17 cellular contexts compared by ENCODE assay signal in the genomic region with DNA sequence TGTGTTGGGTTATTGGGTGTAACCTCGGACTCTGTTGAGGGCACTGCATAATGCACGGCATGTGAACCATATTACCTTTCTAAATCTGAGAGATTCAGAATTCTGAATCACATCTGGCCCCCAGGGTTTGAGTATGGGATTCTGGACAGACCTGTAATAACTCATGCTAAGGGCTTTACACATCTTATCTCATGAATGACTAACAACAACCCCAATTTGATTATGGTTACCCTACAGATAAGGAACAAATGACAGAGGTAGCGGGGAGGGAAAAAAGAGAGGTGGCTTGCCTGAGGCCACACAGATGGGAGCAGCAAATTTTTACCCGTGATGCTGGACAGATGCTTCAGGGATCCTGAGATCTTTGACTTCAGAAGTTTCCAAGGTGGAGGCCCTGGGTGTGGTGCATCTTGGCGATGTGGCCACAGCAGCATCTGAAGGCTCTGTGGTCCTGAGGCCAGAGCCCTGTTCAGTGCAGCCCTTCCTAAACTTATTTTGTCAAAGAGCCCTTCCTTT. TPM values are rescaled to one million over a fixed set of nuclear protein-coding genes. Genes with fewer than 3 reads are reported as not detected.
DNase-seq lines count a peak whose midpoint lies in the region; ATAC-seq, FAIRE-seq and TF ChIP-seq lines count a peak whose summit lies in the region.
"Had no signal": no experiment of that assay in that cellular context is flagged by ENCODE, and none has a peak within 500 bp of the region (broad histone marks: within the 10 kb centered on the region; RNA-seq: fewer than 3 reads in every experiment).

No MANE protein-coding gene starts in this region.

- TF ChIP-seq CTCF in SK-N-SH (IDR thresholded peaks at IDR 0.05) (no peak), K562 (IDR thresholded peaks at IDR 0.05 in 2 of 3, conservative IDR thresholded peaks at IDR 0.05 in 1 of 3; ENCODE audit: insufficient read depth in 2 of 3, low read depth in 1 of 3, low read length in 3 of 3) (no peak), coronary artery (IDR thresholded peaks at IDR 0.05) (no peak), dorsolateral prefrontal cortex (IDR thresholded peaks at IDR 0.05 in 54 of 56, conservative IDR thresholded peaks at IDR 0.05 in 2 of 56; ENCODE audit: low read depth in 1 of 56, partially characterized antibody in 56 of 56) (no peak)

- H4K20me1 ChIP-seq in SK-N-SH (ENCODE audit: insufficient read depth), result no peaks in the 10 kb centered on the region
- no peaks in the 10 kb centered on the region for H4K20me1 ChIP-seq in K562 (replicated peaks; ENCODE audit: control insufficient read depth, insufficient read depth, low read length)
- H4K20me1 ChIP-seq: BLaER1 treated with 17β-estradiol and CSF1 and Interleukin-3, amounts not matched to agents 10 nM and 100 nM had no signal

- H3K9me2 ChIP-seq in SK-N-SH, result no peaks in the 10 kb centered on the region

- H3K4me1 ChIP-seq in SK-N-SH (ENCODE audit: control insufficient read depth in 1 of 2, insufficient read depth in 2 of 2, low read depth in 1 of 2, low read length in 1 of 2) (peaks cover 0 to 20% of the 10 kb centered on the region in 2 experiments; a peak in 2 of 4 replicates), K562 (replicated peaks in 1 of 2; ENCODE audit: control insufficient read depth in 2 of 2, insufficient read depth in 2 of 2, low read length in 2 of 2) (peaks cover 3 to 7% of the 10 kb centered on the region in 2 experiments; a peak in 2 of 5 replicates), mesendoderm (ENCODE audit: control insufficient read depth, low read depth, low read length) (peaks cover 4% of the 10 kb centered on the region)

- H3K27ac ChIP-seq in KOPT-K1 (ENCODE audit: low read depth, low read length, poor library complexity, severe bottlenecking) (peak overlapping the region; percentile 70), SK-N-SH (ENCODE audit: low read depth in 2 of 2, low read length in 1 of 2) (no peak overlapping the region; a peak in 1 of 4 replicates), K562 (ENCODE audit: extremely low read depth, low read depth, low read length) (no peak overlapping the region), mesendoderm (ENCODE audit: low read depth, low read length) (no peak overlapping the region), coronary artery (no peak overlapping the region), dorsolateral prefrontal cortex (no peak overlapping the region)
- H3K27ac ChIP-seq: BLaER1 treated with 17β-estradiol and CSF1 and Interleukin-3, amounts not matched to agents 10 nM and 100 nM; GM23248; HL-60 had no signal

- H4K8ac ChIP-seq in mesendoderm (ENCODE audit: low read depth, low read length), result no peak overlapping the region

- BruUV-seq in K562 (replicated peaks; lab: Mats Ljungman, UMichigan), result no TSS peak

- H2BK120ac ChIP-seq in mesendoderm (ENCODE audit: low read depth, low read length), result no peak overlapping the region

- H3K9ac ChIP-seq in SK-N-SH, result no peak overlapping the region
- H3K9ac ChIP-seq in K562 (ENCODE audit: insufficient read depth in 1 of 2, low read depth in 2 of 2, low read length in 2 of 2), result no peak overlapping the region
- H3K9ac ChIP-seq in mesendoderm (ENCODE audit: low read length), result no peak overlapping the region
- H3K9ac ChIP-seq: BLaER1 treated with 17β-estradiol and CSF1 and Interleukin-3, amounts not matched to agents 10 nM and 100 nM; GM23248 had no signal

- H3K4me2 ChIP-seq in SK-N-SH (no peak overlapping the region), K562 (ENCODE audit: insufficient read depth, low read length) (no peak overlapping the region), mesendoderm (ENCODE audit: low read length) (no peak overlapping the region)

- H3K4me3 Mint-ChIP-seq in stimulated activated effector memory CD8-positive, alpha-beta T cell treated with anti-CD3 and anti-CD28 coated beads, Interleukin-12 subunit alpha, Interleukin-12 subunit beta, amount 100 ng/mL, for 72 hours, result no peak overlapping the region
- H3K4me3 Mint-ChIP-seq: CD4-positive, alpha-beta T cell had no signal

- H3K27me3 ChIP-seq in SK-N-SH (ENCODE audit: insufficient read depth) (no peaks in the 10 kb centered on the region), K562 (ENCODE audit: control insufficient read depth in 2 of 2, insufficient read depth in 2 of 2, low read length in 2 of 2) (peaks cover 9 to 36% of the 10 kb centered on the region in 2 experiments; a peak in 3 of 5 replicates), mesendoderm (ENCODE audit: insufficient read depth, low read length, poor library complexity) (no peaks in the 10 kb centered on the region), dorsolateral prefrontal cortex (no peaks in the 10 kb centered on the region)
- H3K27me3 ChIP-seq: BLaER1 treated with 17β-estradiol and CSF1 and Interleukin-3, amounts not matched to agents 10 nM and 100 nM had no signal

- H3K9me3 ChIP-seq in KOPT-K1 (ENCODE audit: insufficient read depth, low read length, poor library complexity, severe bottlenecking), result no peaks in the 10 kb centered on the region
- no peaks in the 10 kb centered on the region for H3K9me3 ChIP-seq in SK-N-SH
- H3K9me3 ChIP-seq in K562 (replicated peaks; ENCODE audit: control insufficient read depth, insufficient read depth, low read depth, low read length), result no peaks in the 10 kb centered on the region

- ATAC-seq in K562, result peak; percentile 20; the same call in 2 of the 3 replicates
- ATAC-seq in stimulated activated effector memory CD8-positive, alpha-beta T cell treated with anti-CD3 and anti-CD28 coated beads, Interleukin-12 subunit alpha, Interleukin-12 subunit beta, amount 100 ng/mL, for 72 hours, result no peak
- ATAC-seq: HCT116 had no signal

- 12% methylated on average over 5 of the region's 5 CpGs for WGBS in SK-N-SH (ENCODE audit: low lambda C conversion rate)
- 0% methylated on average over 5 of the region's 5 CpGs for WGBS in K562 (ENCODE audit: insufficient coverage, low coverage, missing lambda C conversion rate)
- no CpG with 5 or more reads among the region's 5 CpGs for WGBS in mesendoderm (ENCODE audit: extremely low coverage, insufficient coverage, low lambda C conversion rate)

- peaks cover 9% of the 10 kb centered on the region for H3K4me1 Mint-ChIP-seq in stimulated activated effector memory CD8-positive, alpha-beta T cell treated with anti-CD3 and anti-CD28 coated beads, Interleukin-12 subunit alpha, Interleukin-12 subunit beta, amount 100 ng/mL, for 72 hours

- no peaks in the 10 kb centered on the region for H3K36me3 Mint-ChIP-seq in stimulated activated effector memory CD8-positive, alpha-beta T cell treated with anti-CD3 and anti-CD28 coated beads, Interleukin-12 subunit alpha, Interleukin-12 subunit beta, amount 100 ng/mL, for 72 hours

- H2BK15ac ChIP-seq in mesendoderm (replicated peaks; ENCODE audit: low read depth), result no peak overlapping the region

- no peak overlapping the region for H3K56ac ChIP-seq in mesendoderm (ENCODE audit: low read length)

- H3K9me3 Mint-ChIP-seq in stimulated activated effector memory CD8-positive, alpha-beta T cell treated with anti-CD3 and anti-CD28 coated beads, Interleukin-12 subunit alpha, Interleukin-12 subunit beta, amount 100 ng/mL, for 72 hours, result no peaks in the 10 kb centered on the region
- H3K9me3 Mint-ChIP-seq: CD4-positive, alpha-beta T cell had no signal

- peak; percentile 87 for DNase-seq in SK-N-SH
- peak in 1 of 4 experiments; percentile 21 for DNase-seq in K562 (ENCODE audit: extremely low read depth in 1 of 4, low spot score in 3 of 4)
- DNase-seq in mesendoderm, result peak; percentile 41
- no peak for DNase-seq in stimulated activated effector memory CD8-positive, alpha-beta T cell treated with anti-CD3 and anti-CD28 coated beads, Interleukin-12 subunit alpha, Interleukin-12 subunit beta, amount 100 ng/mL, for 72 hours (ENCODE audit: low spot score in 2 of 2)
- no peak for DNase-seq in coronary artery (ENCODE audit: low spot score)
- DNase-seq in ACHN, result no peak
- no peak for DNase-seq in dorsolateral prefrontal cortex
- DNase-seq: AML-193; Calu3; CD4-positive, alpha-beta T cell; DMS 273 treated with DMSO at 0.1 percent for 48 hours had no signal

- no peaks in the 10 kb centered on the region for H3K9me1 ChIP-seq in K562 (ENCODE audit: control insufficient read depth, insufficient read depth, low read length)

- H3K27ac Mint-ChIP-seq in stimulated activated effector memory CD8-positive, alpha-beta T cell treated with anti-CD3 and anti-CD28 coated beads, Interleukin-12 subunit alpha, Interleukin-12 subunit beta, amount 100 ng/mL, for 72 hours, result no peak overlapping the region
- H3K27ac Mint-ChIP-seq: CD4-positive, alpha-beta T cell had no signal

- TF ChIP-seq EP300 in SK-N-SH (IDR thresholded peaks at IDR 0.05; ENCODE audit: borderline replicate concordance in 1 of 2, low read depth in 1 of 2, low read length in 1 of 2) (peak in 1 of 2 experiments; percentile 94; a peak in 2 of 4 replicates), K562 (IDR thresholded peaks at IDR 0.05; ENCODE audit: low read length) (no peak)

- H2AFZ ChIP-seq in SK-N-SH (ENCODE audit: low read depth), result no peak overlapping the region
- H2AFZ ChIP-seq in K562 (ENCODE audit: low read depth, low read length), result no peak overlapping the region
- H2AFZ ChIP-seq: GM23248 had no signal

- intact Hi-C loops in K562 (cut with micrococcal nuclease), result no loop called here
- intact Hi-C loops in dorsolateral prefrontal cortex (cut with DNase I), result no loop called here

- H3K36me3 ChIP-seq in KOPT-K1 (ENCODE audit: insufficient read depth, low read length), result no peaks in the 10 kb centered on the region
- H3K36me3 ChIP-seq in SK-N-SH (replicated peaks in 1 of 2; ENCODE audit: control insufficient read depth in 1 of 2, insufficient read depth in 2 of 2, low read length in 1 of 2), result no peaks in the 10 kb centered on the region
- no peaks in the 10 kb centered on the region for H3K36me3 ChIP-seq in K562 (ENCODE audit: control insufficient read depth, insufficient read depth, low read length)
- H3K36me3 ChIP-seq in mesendoderm (ENCODE audit: control insufficient read depth, insufficient read depth, low read length), result no peaks in the 10 kb centered on the region
- H3K36me3 ChIP-seq: BLaER1 treated with 17β-estradiol and CSF1 and Interleukin-3, amounts not matched to agents 10 nM and 100 nM had no signal

- H3K18ac ChIP-seq in mesendoderm (ENCODE audit: low read length), result no peak overlapping the region

- no peak overlapping the region for H3K4ac ChIP-seq in mesendoderm (ENCODE audit: low read depth, low read length)

- no peaks in the 10 kb centered on the region for H3K79me1 ChIP-seq in mesendoderm (ENCODE audit: low read length)

- no peaks in the 10 kb centered on the region for H3K79me2 ChIP-seq in SK-N-SH (ENCODE audit: insufficient read depth)
- H3K79me2 ChIP-seq in K562 (ENCODE audit: control insufficient read depth, insufficient read depth, low read length), result no peaks in the 10 kb centered on the region
- H3K79me2 ChIP-seq in mesendoderm (ENCODE audit: control insufficient read depth, insufficient read depth, low read length), result no peaks in the 10 kb centered on the region

- no peak overlapping the region for H2AK5ac ChIP-seq in mesendoderm (ENCODE audit: low read length)

- no peak for FAIRE-seq in K562 (lab: Jason Lieb, UNC)
- FAIRE-seq: H54 had no signal

- TF ChIP-seq RAD21 in SK-N-SH (IDR thresholded peaks at IDR 0.05; ENCODE audit: low read length) (no peak), K562 (CRISPR knock-in tag; conservative IDR thresholded peaks at IDR 0.05 in 1 of 2, IDR thresholded peaks at IDR 0.05 in 1 of 2) (no peak)

- no peak overlapping the region for H3K4me3 ChIP-seq in SK-N-SH (ENCODE audit: low read depth in 2 of 2, low read length in 1 of 2)
- H3K4me3 ChIP-seq in K562, result no peak overlapping the region
- H3K4me3 ChIP-seq in mesendoderm (ENCODE audit: low read length), result no peak overlapping the region
- no peak overlapping the region for H3K4me3 ChIP-seq in coronary artery
- H3K4me3 ChIP-seq in dorsolateral prefrontal cortex, result no peak overlapping the region
- H3K4me3 ChIP-seq: BLaER1 treated with 17β-estradiol and CSF1 and Interleukin-3, amounts not matched to agents 10 nM and 100 nM; GM23248 had no signal

- POLR2A ChIA-PET in SK-N-SH (lab: Yijun Ruan, JAX), result no interaction called here
- POLR2A ChIA-PET in K562 (lab: Yijun Ruan, JAX), result interaction anchor here (1.1 kb wide), 1 partner anchor 20 kb away, joined by 3 read pairs; no protein-coding TSS in a partner anchor

- H4K5ac ChIP-seq in mesendoderm (ENCODE audit: low read length), result no peak overlapping the region

- no peaks in the 10 kb centered on the region for H3F3A ChIP-seq in SK-N-SH (replicated peaks; ENCODE audit: insufficient read depth)

- H2BK5ac ChIP-seq in mesendoderm (ENCODE audit: low read length), result no peak overlapping the region

- no peak for TF ChIP-seq POLR2A in K562 (conservative IDR thresholded peaks at IDR 0.05)

- in situ Hi-C loops in K562 (cut with MboI), result no loop called here
- in situ Hi-C loops in ACHN (cut with HindIII; ENCODE audit: low pct_ligation_motif_present, low pct_unique_long_range_greater_than_20kb, low sequenced_read_pairs), result no loop called here

- no peak overlapping the region for H3K23ac ChIP-seq in mesendoderm (ENCODE audit: low read length)

- CTCF ChIA-PET in SK-N-SH (lab: Yijun Ruan, JAX) (interaction anchor here (0.8 to 1.8 kb wide), 3 partner anchors 100 to 441 kb away, joined by 3 to 6 read pairs (median 3); no protein-coding TSS in a partner anchor), K562 (lab: Yijun Ruan, JAX; ENCODE audit: low intra/inter-chr PET ratio) (interaction anchor here (0.6 kb wide), 1 partner anchor 92 kb away, joined by 3 read pairs; no protein-coding TSS in a partner anchor)

RNA-seq across cellular contexts. Expression of a gene that starts 43.8 kb away (rescaled TPM):
- polyA plus RNA-seq in SK-N-SH (2012; rRNA removed) (18.5 and 20.6 TPM in 2 replicates), K562 (2011; rRNA removed) (12.1 and 16.9 TPM in 2 replicates), K562 (2014; fragmentation: Illumina TruSeq; extraction: Trizol) (10.3 and 13.5 TPM in 2 replicates), K562 (2014; fragmentation: Nextera tagmentation; extraction: Ambion mirVana) (1 to 10 TPM in 1 of 2 experiments, under 1 TPM in 1; 0.65 to 1.1 TPM), K562 (2014; rRNA removed) (11.9 and 13.9 TPM in 2 replicates)
- 9.4 and 16.1 TPM in 2 replicates for polyA plus RNA-seq in SK-N-SH (2012; cell fraction: cytosol; rRNA removed)
- 10.9 and 11.5 TPM in 2 replicates for polyA plus RNA-seq in SK-N-SH (2012; cell fraction: nucleus; rRNA removed)
- total RNA-seq in K562 (2011; cell fraction: chromatin; rRNA removed; ENCODE audit: low replicate concordance), result 5.8 and 16.8 TPM in 2 replicates
- 17.5 and 24.3 TPM in 2 replicates for total RNA-seq in K562 (2011; cell fraction: nucleolus; rRNA removed)
- 15.8 and 20.2 TPM in 2 replicates for total RNA-seq in K562 (2011; cell fraction: nucleoplasm; rRNA removed)
- total RNA-seq in K562 (2014; rRNA removed) (14.1 and 16.0 TPM in 2 replicates), K562 (2014; rRNA removed; fragmentation: Illumina TruSeq; extraction: Trizol) (4.5 and 5.8 TPM in 2 replicates), K562 (2015; rRNA removed; fragmentation: Illumina TruSeq; extraction: Trizol) (9.8 and 10.8 TPM in 2 replicates), K562 (2021) (13.1 and 13.3 TPM in 2 replicates), dorsolateral prefrontal cortex (10 to 100 TPM; 21.9 to 62.0 (median 41.4) TPM)
- polyA plus RNA-seq in K562 (2011; cell fraction: cytosol; rRNA removed), result 20.8 and 35.7 TPM in 2 replicates
- polyA plus RNA-seq in K562 (2011; cell fraction: nucleus; rRNA removed), result 10.2 and 14.5 TPM in 2 replicates
- 12.2 and 18.6 TPM in 2 replicates for polyA plus RNA-seq in K562 (2012)
- polyA minus RNA-seq in K562 (2011; rRNA and poly(A)+ RNA removed), result 7.0 and 10.0 TPM in 2 replicates
- 9.9 and 10.3 TPM in 2 replicates for polyA minus RNA-seq in K562 (2011; cell fraction: cytosol; rRNA and poly(A)+ RNA removed)
- 3.1 and 5.0 TPM in 2 replicates for polyA minus RNA-seq in K562 (2011; cell fraction: nucleus; rRNA and poly(A)+ RNA removed)
- polyA plus RNA-seq in mesendoderm (2013, experiment 1 of 2), result 10.2 TPM
- polyA plus RNA-seq in mesendoderm (2013, experiment 2 of 2), result 10.2 TPM

Comparison
In these comparisons a context has a peak if more than half of its experiments do, and no peak if none do; other contexts are left out.
1. DNase-seq: peak in SK-N-SH (single experiment) and mesendoderm (single experiment); none in stimulated activated effector memory CD8-positive, alpha-beta T cell treated with anti-CD3 and anti-CD28 coated beads, Interleukin-12 subunit alpha, Interleukin-12 subunit beta, amount 100 ng/mL, for 72 hours (0 of 2), coronary artery (single experiment), ACHN (single experiment) and dorsolateral prefrontal cortex (0 of 10).